1 cellular context compared by ENCODE assay signal in genomic region chr2:241770185-241770935, GRCh38.
TF ChIP-seq lines count a peak whose summit lies in the region.

No MANE protein-coding gene starts in this region.

TF ChIP-seq in HepG2, 621 proteins besides CTCF, POLR2A, EP300 and RAD21 (continued from another document and continues in another):
- TF ChIP-seq NFAT5 (CRISPR knock-in tag; IDR thresholded peaks at IDR 0.05) = 0 out of 2 replicates have a peak, but pooled peaks have one; percentile 32
- peak; percentile 92 for TF ChIP-seq ZC3H4 (CRISPR knock-in tag; IDR thresholded peaks at IDR 0.05; ENCODE audit: borderline replicate concordance)
- TF ChIP-seq ELF1 (CRISPR knock-in tag; IDR thresholded peaks at IDR 0.05) = no peak; the same call in none of the 2 replicates
- peak; percentile 96 for TF ChIP-seq KDM3A (CRISPR knock-in tag; IDR thresholded peaks at IDR 0.05; ENCODE audit: low read depth)
- TF ChIP-seq ZNF446 (CRISPR knock-in tag; IDR thresholded peaks at IDR 0.05) = peak; percentile 93
- TF ChIP-seq ZNF530 (CRISPR knock-in tag; IDR thresholded peaks at IDR 0.05; ENCODE audit: low read depth) = no peak
- TF ChIP-seq E2F1 (CRISPR knock-in tag; IDR thresholded peaks at IDR 0.05) = peak; percentile 55; the same call in 1 of the 2 replicates
- peak; percentile 91 for TF ChIP-seq THRA (CRISPR knock-in tag; IDR thresholded peaks at IDR 0.05; ENCODE audit: borderline replicate concordance)
- no peak for TF ChIP-seq CC2D1A (CRISPR knock-in tag; IDR thresholded peaks at IDR 0.05)
- TF ChIP-seq TBL1XR1 (IDR thresholded peaks at IDR 0.05; ENCODE audit: borderline replicate concordance, low read length, partially characterized antibody) = peak; percentile 79
- 0 out of 2 replicates have a peak, but pooled peaks have one; percentile 7 for TF ChIP-seq ZNF180 (CRISPR knock-in tag; IDR thresholded peaks at IDR 0.05; ENCODE audit: borderline replicate concordance, low read depth)
- TF ChIP-seq GMEB2 (CRISPR knock-in tag; IDR thresholded peaks at IDR 0.05; ENCODE audit: low read depth) = 0 out of 2 replicates have a peak, but pooled peaks have one; percentile 40
- peak; percentile 86 for TF ChIP-seq SP5 (CRISPR knock-in tag; IDR thresholded peaks at IDR 0.05; ENCODE audit: borderline replicate concordance, low read depth)
- no peak for TF ChIP-seq KLF13 (CRISPR knock-in tag; IDR thresholded peaks at IDR 0.05)
- TF ChIP-seq ZNF563 (CRISPR knock-in tag; IDR thresholded peaks at IDR 0.05) = peak; percentile 92
- TF ChIP-seq ZNF607 (CRISPR knock-in tag; IDR thresholded peaks at IDR 0.05; ENCODE audit: borderline replicate concordance) = peak; percentile 76; the same call in 1 of the 2 replicates
- peak; percentile 10; the same call in 1 of the 2 replicates for TF ChIP-seq MAFF (IDR thresholded peaks at IDR 0.05; ENCODE audit: low read depth, low read length)
- no peak for TF ChIP-seq CEBPB (IDR thresholded peaks at IDR 0.05; ENCODE audit: borderline replicate concordance, low read depth, low read length)
- TF ChIP-seq ZNF367 (CRISPR knock-in tag; IDR thresholded peaks at IDR 0.05; ENCODE audit: borderline replicate concordance) = peak; percentile 20; the same call in 1 of the 2 replicates
- peak; percentile 46; the same call in 1 of the 2 replicates for TF ChIP-seq NFYC (CRISPR knock-in tag; IDR thresholded peaks at IDR 0.05)
- TF ChIP-seq MEF2D (CRISPR knock-in tag; IDR thresholded peaks at IDR 0.05) = peak; percentile 85
- peak; percentile 76 for TF ChIP-seq ATF7-NPFF (CRISPR knock-in tag; IDR thresholded peaks at IDR 0.05; ENCODE audit: low read depth)
- TF ChIP-seq ZNF205 (CRISPR knock-in tag; IDR thresholded peaks at IDR 0.05) = 0 out of 2 replicates have a peak, but pooled peaks have one; percentile 68
- TF ChIP-seq HNF1B (CRISPR knock-in tag; IDR thresholded peaks at IDR 0.05) = peak; percentile 86
- peak; percentile 94; the same call in 1 of the 2 replicates for TF ChIP-seq ZBTB39 (CRISPR knock-in tag; IDR thresholded peaks at IDR 0.05)
- peak; percentile 98 for TF ChIP-seq KDM4B (CRISPR knock-in tag; IDR thresholded peaks at IDR 0.05)
- TF ChIP-seq TRIM24 (CRISPR knock-in tag; IDR thresholded peaks at IDR 0.05) = peak; percentile 66
- TF ChIP-seq ZNF468 (CRISPR knock-in tag; IDR thresholded peaks at IDR 0.05) = no peak; the same call in 1 of the 2 replicates
- no peak for TF ChIP-seq SNRNP70 (IDR thresholded peaks at IDR 0.05; ENCODE audit: low read depth, low read length)
- TF ChIP-seq IKZF4 (CRISPR knock-in tag; IDR thresholded peaks at IDR 0.05; ENCODE audit: borderline replicate concordance, low read depth, not compliant biosample characterization) = no peak
- TF ChIP-seq ZNF543 (CRISPR knock-in tag; IDR thresholded peaks at IDR 0.05) = no peak
- TF ChIP-seq ATM (IDR thresholded peaks at IDR 0.05; ENCODE audit: borderline replicate concordance) = no peak
- no peak for TF ChIP-seq ZNF225 (CRISPR knock-in tag; IDR thresholded peaks at IDR 0.05)
- TF ChIP-seq PLRG1 (conservative IDR thresholded peaks at IDR 0.05) = no peak
- TF ChIP-seq ZNF713 (CRISPR knock-in tag; IDR thresholded peaks at IDR 0.05) = peak; percentile 26; the same call in 1 of the 2 replicates
- TF ChIP-seq ZKSCAN8 (CRISPR knock-in tag; IDR thresholded peaks at IDR 0.05; ENCODE audit: borderline replicate concordance) = peak; percentile 80; the same call in 1 of the 2 replicates
- peak; percentile 80; the same call in 1 of the 2 replicates for TF ChIP-seq FIP1L1 (IDR thresholded peaks at IDR 0.05; ENCODE audit: borderline replicate concordance, insufficient read depth, low read depth, low read length)
- no peak; the same call in 1 of the 2 replicates for TF ChIP-seq RFX5 (IDR thresholded peaks at IDR 0.05; ENCODE audit: low read depth, low read length)
- TF ChIP-seq ZNF709 (CRISPR knock-in tag; IDR thresholded peaks at IDR 0.05) = no peak; the same call in none of the 2 replicates
- TF ChIP-seq MXD1 (CRISPR knock-in tag; IDR thresholded peaks at IDR 0.05) = peak; percentile 47
- 0 out of 2 replicates have a peak, but pooled peaks have one; percentile 80 for TF ChIP-seq NKX3-1 (CRISPR knock-in tag; IDR thresholded peaks at IDR 0.05)
- TF ChIP-seq BRCA1 (CRISPR knock-in tag; IDR thresholded peaks at IDR 0.05) = peak; percentile 82; the same call in 1 of the 2 replicates
- 0 out of 2 replicates have a peak, but pooled peaks have one; percentile 28 for TF ChIP-seq ZSCAN30 (CRISPR knock-in tag; IDR thresholded peaks at IDR 0.05)
- TF ChIP-seq SOX5 (CRISPR knock-in tag; IDR thresholded peaks at IDR 0.05; ENCODE audit: borderline replicate concordance) = peak; percentile 87
